In genomic region chr2:28750316-28751101, GRCh38 we compare ENCODE assay signal across 8 cellular contexts.
DNase-seq lines count a peak whose midpoint lies in the region; ATAC-seq and TF ChIP-seq lines count a peak whose summit lies in the region.

No MANE protein-coding gene starts in this region.

- no peaks in the 10 kb centered on the region for H3K9me3 Mint-ChIP-seq in T-helper 1 cell treated with Interleukin-12 subunit alpha and Interleukin-12 subunit beta and Interleukin-4 antibody, amounts not matched to agents 30 μg/mL and 1 μg/mL, for 36 hours

- H3K27me3 Mint-ChIP-seq in T-helper 1 cell treated with Interleukin-12 subunit alpha and Interleukin-12 subunit beta and Interleukin-4 antibody, amounts not matched to agents 30 μg/mL and 1 μg/mL, for 36 hours (ENCODE audit: low read depth): no peaks in the 10 kb centered on the region

- POLR2A ChIA-PET in HEK293T (lab: Yijun Ruan, JAX): interaction anchor here (1.2 to 2.4 kb wide), 4 partner anchors 9 to 156 kb away, joined by 3 to 16 read pairs (median 5); no protein-coding TSS in a partner anchor

- DNase-seq in HEK293T (ENCODE audit: extremely low spot score) (peak; percentile 13), coronary artery (ENCODE audit: low spot score) (no peak), medulla oblongata (ENCODE audit: extremely low spot score) (peak; percentile 57), stromal cell of bone marrow (ENCODE audit: low read depth) (peak; percentile 57), GDM1 (lab: John Stamatoyannopoulos, UW) (no peak)

- CTCF ChIA-PET in HEK293T (lab: Yijun Ruan, JAX): no interaction called here

- peaks cover 12% of the 10 kb centered on the region for H3K36me3 Mint-ChIP-seq in T-helper 1 cell treated with Interleukin-12 subunit alpha and Interleukin-12 subunit beta and Interleukin-4 antibody, amounts not matched to agents 30 μg/mL and 1 μg/mL, for 36 hours (ENCODE audit: low read depth)

- H3K27ac ChIP-seq in C4-2B (peak overlapping the region; percentile 100), coronary artery (peak overlapping the region; percentile 96 to 100)

- H3K4me3 Mint-ChIP-seq in T-helper 1 cell treated with Interleukin-12 subunit alpha and Interleukin-12 subunit beta and Interleukin-4 antibody, amounts not matched to agents 30 μg/mL and 1 μg/mL, for 36 hours: peak overlapping the region; percentile 94

- peak overlapping the region; percentile 98 for H3K27ac Mint-ChIP-seq in T-helper 1 cell treated with Interleukin-12 subunit alpha and Interleukin-12 subunit beta and Interleukin-4 antibody, amounts not matched to agents 30 μg/mL and 1 μg/mL, for 36 hours

- no peak for ATAC-seq in HG03108 (IDR thresholded peaks at IDR 0.05; ENCODE audit: unreplicated experiment)

- peaks cover 47% of the 10 kb centered on the region for H3K4me1 Mint-ChIP-seq in T-helper 1 cell treated with Interleukin-12 subunit alpha and Interleukin-12 subunit beta and Interleukin-4 antibody, amounts not matched to agents 30 μg/mL and 1 μg/mL, for 36 hours (ENCODE audit: low read depth)

- H3K4me3 ChIP-seq in coronary artery: peak overlapping the region; percentile 81

- no peak for TF ChIP-seq CTCF in C4-2B (conservative IDR thresholded peaks at IDR 0.05)
- TF ChIP-seq CTCF in coronary artery (IDR thresholded peaks at IDR 0.05): no peak

TF ChIP-seq in HEK293T, 16 proteins besides CTCF, POLR2A, EP300 and RAD21:
- TF ChIP-seq FOXM1 (IDR thresholded peaks at IDR 0.05; ENCODE audit: borderline replicate concordance): no peak

Comparison
In these comparisons a context has a peak if more than half of its experiments do, and no peak if none do; other contexts are left out.
1. DNase-seq: peak in HEK293T (single experiment), medulla oblongata (single experiment) and stromal cell of bone marrow (single experiment); none in coronary artery (single experiment) and GDM1 (single experiment).